ENCODE assay signal across 23 cellular contexts in the genomic region with DNA sequence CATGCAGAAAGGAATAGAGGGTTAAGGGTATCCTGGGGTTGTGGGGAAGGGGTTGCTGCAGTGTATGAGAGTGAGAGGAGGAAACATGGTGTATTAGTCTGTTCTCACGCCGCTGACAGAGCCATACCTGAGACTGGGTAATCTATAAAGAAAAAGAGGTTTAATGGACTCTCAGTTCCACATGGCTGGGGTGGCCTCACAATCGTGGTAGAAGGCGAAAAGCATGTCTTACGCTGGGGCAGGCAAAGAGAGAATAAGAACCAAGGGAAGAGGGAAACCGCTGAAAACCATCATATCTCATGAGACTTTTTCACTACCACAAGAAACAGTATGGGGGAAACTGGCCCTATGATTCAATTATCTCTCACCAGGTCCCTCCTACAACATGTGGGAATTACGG. TPM values are rescaled to one million over a fixed set of nuclear protein-coding genes. Genes with fewer than 3 reads are reported as not detected.
DNase-seq lines count a peak whose midpoint lies in the region; ATAC-seq, FAIRE-seq and TF ChIP-seq lines count a peak whose summit lies in the region.
"Had no signal": no experiment of that assay in that cellular context is flagged by ENCODE, and none has a peak within 500 bp of the region (broad histone marks: within the 10 kb centered on the region; RNA-seq: fewer than 3 reads in every experiment).

No MANE protein-coding gene starts in this region.

- in situ Hi-C loops in K562 (cut with MboI) = no loop called here

- WGBS in K562 (ENCODE audit: insufficient coverage, low coverage, missing lambda C conversion rate) = 51% methylated on average over 7 of the region's 7 CpGs
- WGBS in esophagus muscularis mucosa = 92% methylated on average over 7 of the region's 7 CpGs
- WGBS in testis, 2 donors = 85 to 94% methylated on average over 7 of the region's 7 CpGs

- no TSS peak for BruUV-seq in K562 (replicated peaks; lab: Mats Ljungman, UMichigan)

- no peak for FAIRE-seq in K562 (lab: Jason Lieb, UNC)

- H3K9ac ChIP-seq in K562 (ENCODE audit: insufficient read depth in 1 of 2, low read depth in 2 of 2, low read length in 2 of 2) = no peak overlapping the region

- H4K20me1 ChIP-seq in K562 (replicated peaks; ENCODE audit: control insufficient read depth, insufficient read depth, low read length) = peaks cover 3% of the 10 kb centered on the region; the same call in 1 of the 2 replicates

- no peaks in the 10 kb centered on the region for H3K9me1 ChIP-seq in K562 (ENCODE audit: control insufficient read depth, insufficient read depth, low read length)

- no peak overlapping the region; the same call in 1 of the 2 replicates for H2AFZ ChIP-seq in K562 (ENCODE audit: low read depth, low read length)

- H3K4me3 Mint-ChIP-seq in progenitor cell of endocrine pancreas (ENCODE audit: low read depth) = no peak overlapping the region
- H3K4me3 Mint-ChIP-seq: CD4-positive, CD25-positive, alpha-beta regulatory T cell; IgD-negative memory B cell had no signal

- DNase-seq in K562 (ENCODE audit: extremely low read depth in 1 of 4, low spot score in 3 of 4) (no peak), progenitor cell of endocrine pancreas (ENCODE audit: low spot score, unreplicated experiment) (no peak), esophagus muscularis mucosa (ENCODE audit: extremely low spot score) (no peak), testis (no peak)
- DNase-seq: CD4-positive, CD25-positive, alpha-beta regulatory T cell; COR-L47; DMS153; GDM1; H7; Kasumi-1; MG63; NCI-H1048; NCI-H1436; NCI-H1930; NCI-H226; NCI-H524; NCI-H82; PC-3 had no signal

- H3K4me1 Mint-ChIP-seq in progenitor cell of endocrine pancreas (ENCODE audit: low read depth) = peaks cover 14% of the 10 kb centered on the region

- TF ChIP-seq POLR2A in K562 (conservative IDR thresholded peaks at IDR 0.05) (no peak), esophagus muscularis mucosa (IDR thresholded peaks at IDR 0.05; ENCODE audit: low read depth) (no peak), testis (IDR thresholded peaks at IDR 0.05) (no peak)

- H3K36me3 ChIP-seq in HEK293 (ENCODE audit: control insufficient read depth in 2 of 2, insufficient read depth in 1 of 2, low read length in 2 of 2) (no peaks in the 10 kb centered on the region; a peak in 1 of 3 replicates), K562 (ENCODE audit: control insufficient read depth, insufficient read depth, low read length) (peaks cover 3% of the 10 kb centered on the region; the same call in 1 of the 3 replicates), esophagus muscularis mucosa (peaks cover 0 to 5% (median 0%) of the 10 kb centered on the region in 4 donors), testis (ENCODE audit: low read depth, missing control alignments) (no peaks in the 10 kb centered on the region)
- H3K36me3 ChIP-seq: MG63 had no signal

- H3K4me2 ChIP-seq in K562 (ENCODE audit: insufficient read depth, low read length) = 0 out of 2 replicates have a peak overlapping the region, but pooled peaks have one; percentile 13

- H3K27ac ChIP-seq in HEK293 (ENCODE audit: extremely low read depth, low read depth, low read length) (no peak overlapping the region), K562 (ENCODE audit: extremely low read depth, low read depth, low read length) (no peak overlapping the region), esophagus muscularis mucosa (replicated peaks in 1 of 4) (no peak overlapping the region), testis (no peak overlapping the region)
- H3K27ac ChIP-seq: HL-60 had no signal

- POLR2A ChIA-PET in HEK293 (lab: Yijun Ruan, JAX) (no interaction called here), K562 (lab: Yijun Ruan, JAX) (interaction anchor here (1.5 to 4.3 kb wide), 2 partner anchors 14 to 16 kb away, joined by 3 to 23 read pairs; no protein-coding TSS in a partner anchor)

- no peak for TF ChIP-seq CTCF in HEK293 (tag by site-specific recombination; IDR thresholded peaks at IDR 0.05)
- TF ChIP-seq CTCF in K562 (IDR thresholded peaks at IDR 0.05 in 2 of 3, conservative IDR thresholded peaks at IDR 0.05 in 1 of 3; ENCODE audit: insufficient read depth in 2 of 3, low read depth in 1 of 3, low read length in 3 of 3) = no peak
- TF ChIP-seq CTCF in progenitor cell of endocrine pancreas (IDR thresholded peaks at IDR 0.05; ENCODE audit: unreplicated experiment) = no peak
- no peak for TF ChIP-seq CTCF in esophagus muscularis mucosa (IDR thresholded peaks at IDR 0.05)
- TF ChIP-seq CTCF in testis (IDR thresholded peaks at IDR 0.05) = no peak

- intact Hi-C loops in K562 (cut with micrococcal nuclease) (no loop called here), esophagus muscularis mucosa (cut with DNase I) (no loop called here), testis (cut with DNase I; ENCODE audit: low total_unique reads) (no loop called here)

- H3K4me1 ChIP-seq in HEK293 (ENCODE audit: control insufficient read depth, insufficient read depth, low read length) = no peaks in the 10 kb centered on the region
- peaks cover 13 to 38% of the 10 kb centered on the region in 2 experiments; a peak in 4 of 5 replicates for H3K4me1 ChIP-seq in K562 (replicated peaks in 1 of 2; ENCODE audit: control insufficient read depth in 2 of 2, insufficient read depth in 2 of 2, low read length in 2 of 2)
- H3K4me1 ChIP-seq in esophagus muscularis mucosa = peaks cover 11 to 44% (median 20%) of the 10 kb centered on the region in 4 donors
- peaks cover 7% of the 10 kb centered on the region for H3K4me1 ChIP-seq in testis

- peaks cover 78% of the 10 kb centered on the region for H3K79me2 ChIP-seq in K562 (ENCODE audit: control insufficient read depth, insufficient read depth, low read length)

- no peaks in the 10 kb centered on the region for H3K9me3 ChIP-seq in HEK293 (ENCODE audit: control insufficient read depth, insufficient read depth, low read depth, low read length)
- no peaks in the 10 kb centered on the region for H3K9me3 ChIP-seq in K562 (replicated peaks; ENCODE audit: control insufficient read depth, insufficient read depth, low read depth, low read length)
- H3K9me3 ChIP-seq in esophagus muscularis mucosa = no peaks in the 10 kb centered on the region
- no peaks in the 10 kb centered on the region for H3K9me3 ChIP-seq in testis
- H3K9me3 ChIP-seq: MG63 had no signal

- CTCF ChIA-PET in HEK293 (lab: Yijun Ruan, JAX) (no interaction called here), K562 (lab: Yijun Ruan, JAX; ENCODE audit: low intra/inter-chr PET ratio) (no interaction called here)

- peak overlapping the region; percentile 5 for H3K27ac Mint-ChIP-seq in progenitor cell of endocrine pancreas
- H3K27ac Mint-ChIP-seq: CD4-positive, CD25-positive, alpha-beta regulatory T cell; IgD-negative memory B cell had no signal

- peaks cover 2% of the 10 kb centered on the region for H3K36me3 Mint-ChIP-seq in progenitor cell of endocrine pancreas (ENCODE audit: insufficient read depth)

- no peak for TF ChIP-seq RAD21 in K562 (CRISPR knock-in tag; conservative IDR thresholded peaks at IDR 0.05 in 1 of 2, IDR thresholded peaks at IDR 0.05 in 1 of 2)

- TF ChIP-seq EP300 in K562 (IDR thresholded peaks at IDR 0.05; ENCODE audit: low read length) = no peak
- TF ChIP-seq EP300 in esophagus muscularis mucosa (IDR thresholded peaks at IDR 0.05) = no peak

- H3K27me3 ChIP-seq in K562 (ENCODE audit: control insufficient read depth in 2 of 2, insufficient read depth in 2 of 2, low read length in 2 of 2) (no peaks in the 10 kb centered on the region), esophagus muscularis mucosa (no peaks in the 10 kb centered on the region), testis (no peaks in the 10 kb centered on the region)
- H3K27me3 ChIP-seq: MG63 had no signal

- no peaks in the 10 kb centered on the region for H3K27me3 Mint-ChIP-seq in progenitor cell of endocrine pancreas
- H3K27me3 Mint-ChIP-seq: CD4-positive, CD25-positive, alpha-beta regulatory T cell; IgD-negative memory B cell had no signal

- H3K4me3 ChIP-seq in HEK293 (ENCODE audit: low read depth, low read length) = no peak overlapping the region
- no peak overlapping the region for H3K4me3 ChIP-seq in K562
- no peak overlapping the region for H3K4me3 ChIP-seq in esophagus muscularis mucosa
- H3K4me3 ChIP-seq in testis = no peak overlapping the region
- H3K4me3 ChIP-seq: MG63 had no signal

- ATAC-seq in K562 (peak; percentile 5), GM19455 (IDR thresholded peaks at IDR 0.05; ENCODE audit: unreplicated experiment) (no peak), GM18909 (IDR thresholded peaks at IDR 0.05; ENCODE audit: poor library complexity, unreplicated experiment) (no peak)
- ATAC-seq: PC-3 had no signal

- H3K9me3 Mint-ChIP-seq in progenitor cell of endocrine pancreas (ENCODE audit: low read depth) = no peaks in the 10 kb centered on the region
- H3K9me3 Mint-ChIP-seq: IgD-negative memory B cell had no signal

TF ChIP-seq in HEK293, 187 proteins besides CTCF, POLR2A, EP300 and RAD21:
- TF ChIP-seq PRDM1 (tag by site-specific recombination; IDR thresholded peaks at IDR 0.05) = peak; percentile 46; the same call in 1 of the 2 replicates
- TF ChIP-seq GLI4 (tag by site-specific recombination; IDR thresholded peaks at IDR 0.05) = no peak

TF ChIP-seq in K562, 482 proteins besides CTCF, POLR2A, EP300 and RAD21 (continues in another document):
- no peak for TF ChIP-seq ZNF436 (CRISPR knock-in tag; IDR thresholded peaks at IDR 0.05)
- TF ChIP-seq CREM (IDR thresholded peaks at IDR 0.05; ENCODE audit: low read depth) = no peak

RNA-seq across cellular contexts. Expression of gene OSBPL9, which starts 17.7 kb away (rescaled TPM):
- total RNA-seq in K562 (2011; cell fraction: chromatin; rRNA removed; ENCODE audit: low replicate concordance) = 130 and 303 TPM in 2 replicates
- 63.4 and 95.5 TPM in 2 replicates for total RNA-seq in K562 (2011; cell fraction: nucleolus; rRNA removed)
- total RNA-seq in K562 (2011; cell fraction: nucleoplasm; rRNA removed) = 155 and 245 TPM in 2 replicates
- 170 and 185 TPM in 2 replicates for total RNA-seq in K562 (2014; rRNA removed)
- total RNA-seq in K562 (2014; rRNA removed; fragmentation: Illumina TruSeq; extraction: Trizol) = 210 and 239 TPM in 2 replicates
- 209 and 211 TPM in 2 replicates for total RNA-seq in K562 (2015; rRNA removed; fragmentation: Illumina TruSeq; extraction: Trizol)
- total RNA-seq in K562 (2021) = 131 and 136 TPM in 2 replicates
- 194 and 219 TPM in 2 replicates for polyA plus RNA-seq in K562 (2011; rRNA removed)
- 158 and 177 TPM in 2 replicates for polyA plus RNA-seq in K562 (2011; cell fraction: cytosol; rRNA removed)
- polyA plus RNA-seq in K562 (2011; cell fraction: nucleus; rRNA removed) = 148 and 218 TPM in 2 replicates
- polyA plus RNA-seq in K562 (2012) = 109 and 119 TPM in 2 replicates
- 209 and 217 TPM in 2 replicates for polyA plus RNA-seq in K562 (2014; fragmentation: Illumina TruSeq; extraction: Trizol)
- 10 to 100 TPM; 43.9 to 66.2 TPM for polyA plus RNA-seq in K562 (2014; fragmentation: Nextera tagmentation; extraction: Ambion mirVana)
- polyA plus RNA-seq in K562 (2014; rRNA removed) = 140 and 148 TPM in 2 replicates
- polyA minus RNA-seq in K562 (2011; rRNA and poly(A)+ RNA removed) = 239 and 277 TPM in 2 replicates
- polyA minus RNA-seq in K562 (2011; cell fraction: cytosol; rRNA and poly(A)+ RNA removed) = 116 and 142 TPM in 2 replicates
- polyA minus RNA-seq in K562 (2011; cell fraction: nucleus; rRNA and poly(A)+ RNA removed) = 109 and 204 TPM in 2 replicates
- total RNA-seq in progenitor cell of endocrine pancreas = 133 and 138 TPM in 2 replicates
- total RNA-seq in esophagus muscularis mucosa = 10 to 100 TPM; 66.8 to 84.5 (median 75.9) TPM
- 100 to 1,000 TPM; 117 to 160 TPM for total RNA-seq in testis
- polyA plus RNA-seq in testis (ENCODE audit: insufficient read depth, low read depth, low replicate concordance) = 59.3 TPM

Comparison
In these comparisons a context has a peak if more than half of its experiments do, and no peak if none do; other contexts are left out.
1. Of the 44 proteins assayed by ChIP-seq in both K562 and HEK293: peak only in K562: PRDM10; only in HEK293: none; in both: none; in neither: 43.